Comparison of ENCODE assay signal across 30 cellular contexts in genomic region chr10:65235846-65236245, GRCh38.
"Had no signal": no experiment of that assay in that cellular context is flagged by ENCODE, and none has a peak within 500 bp of the region (broad histone marks: within the 10 kb centered on the region; RNA-seq: fewer than 3 reads in every experiment).

No MANE protein-coding gene starts in this region.

- H3K4me1 ChIP-seq: adrenal gland, body of pancreas, breast epithelium had no signal

- H3K9me3 ChIP-seq: adrenal gland, body of pancreas, breast epithelium had no signal

- H3K27me3 ChIP-seq: adrenal gland, body of pancreas, brain microvascular endothelial cell, breast epithelium had no signal

- H3K4me3 ChIP-seq: adrenal gland, body of pancreas, breast epithelium had no signal

- DNase-seq: activated B cell treated with CpG ODN at 0.5 μM for 24 hours; activated CD4-positive, alpha-beta memory T cell treated with anti-CD3 and anti-CD28 coated beads for 36 hours; activated CD4-positive, alpha-beta T cell treated with anti-CD3 and anti-CD28 coated beads for 4 hours; activated CD4-positive, alpha-beta T cell treated with anti-CD3 and anti-CD28 coated beads, Interleukin-2, amount 10 ng/mL, durations not matched to agents 24 days and 14 days; activated CD4-positive, alpha-beta T cell treated with anti-CD3 and anti-CD28 coated beads, Interleukin-2, amount 50 U/mL, for 1 hour; activated CD4-positive, alpha-beta T cell treated with anti-CD3 and anti-CD28 coated beads, Interleukin-2, amount 50 U/mL, for 4 hours; activated CD4-positive, CD25-positive, alpha-beta regulatory T cell treated with anti-CD3 and anti-CD28 coated beads, Interleukin-2, amount 50 U/mL, for 72 hours; activated CD8-positive, alpha-beta memory T cell treated with anti-CD3 and anti-CD28 coated beads, Interleukin-2, amount 50 U/mL, for 4 hours; activated CD8-positive, alpha-beta T cell treated with anti-CD3 and anti-CD28 coated beads for 36 hours; activated effector memory CD4-positive, alpha-beta T cell treated with anti-CD3 and anti-CD28 coated beads, Interleukin-2, amount 50 U/mL, for 16 hours; activated gamma-delta T cell treated with Interleukin-2 at 50 U/mL for 16 hours; activated naive CD4-positive, alpha-beta T cell; activated naive CD4-positive, alpha-beta T cell treated with anti-CD3 and anti-CD28 coated beads for 36 hours; activated naive CD4-positive, alpha-beta T cell treated with anti-CD3 and anti-CD28 coated beads, Interleukin-2, amount 50 U/mL, for 16 hours; activated naive CD8-positive, alpha-beta T cell treated with anti-CD3 and anti-CD28 coated beads for 36 hours; activated T-cell treated with anti-CD3 and anti-CD28 coated beads for 4 hours; activated T-cell treated with anti-CD3 and anti-CD28 coated beads, Interleukin-2, amount 50 U/mL, for 1 hour; activated T-cell treated with anti-CD3 and anti-CD28 coated beads, Interleukin-2, amount 50 U/mL, for 4 hours; activated T-cell treated with anti-CD3 and anti-CD28 coated beads, Interleukin-2, amount 50 U/mL, for 72 hours; adrenal gland; amniotic stem cell; aorta; body of pancreas; brain microvascular endothelial cell; central memory CD4-positive, alpha-beta T cell; T-helper 1 cell; T-helper 2 cell; T-helper 9 cell had no signal

- H3K27ac ChIP-seq: adrenal gland, body of pancreas, brain microvascular endothelial cell, breast epithelium, VCaP had no signal

- H3K36me3 ChIP-seq: adrenal gland, brain microvascular endothelial cell, breast epithelium had no signal
